ENCODE assay signal across 17 cellular contexts in genomic region chr16:20887207-20887606, GRCh38.
"Had no signal": no experiment of that assay in that cellular context is flagged by ENCODE, and none has a peak within 500 bp of the region (broad histone marks: within the 10 kb centered on the region; RNA-seq: fewer than 3 reads in every experiment).

No MANE protein-coding gene starts in this region.

- H3K27ac Mint-ChIP-seq: endodermal cell; naive thymus-derived CD4-positive, alpha-beta T cell had no signal

- H3K27ac ChIP-seq: colonic mucosa, ovary, right atrium auricular region, upper lobe of right lung, vagina had no signal

- DNase-seq: colonic mucosa; effector CD4-positive, alpha-beta T cell; endodermal cell; erythroblast; foreskin melanocyte; head of caudate nucleus; hippocampal formation; left colon; naive thymus-derived CD4-positive, alpha-beta T cell; ovary; stimulated activated CD4-positive, alpha-beta T cell treated with anti-CD3 and anti-CD28 coated beads, Interleukin-2, amount 100 ng/mL, for 48 hours; stimulated activated naive CD8-positive, alpha-beta T cell treated with anti-CD3 and anti-CD28 coated beads, Interleukin-15, Interleukin-2, amounts not matched to agents 100 U/mL and 50 U/mL, for 24 hours; tibial artery; upper lobe of right lung had no signal

- ATAC-seq: left colon; naive thymus-derived CD4-positive, alpha-beta T cell; stimulated activated naive CD8-positive, alpha-beta T cell treated with anti-CD3 and anti-CD28 coated beads, Interleukin-15, Interleukin-2, amounts not matched to agents 100 U/mL and 50 U/mL, for 24 hours; upper lobe of right lung had no signal

- H3K9me3 Mint-ChIP-seq: endodermal cell had no signal

- H3K27me3 ChIP-seq: colonic mucosa, ovary, right atrium auricular region, tibial artery, upper lobe of right lung, vagina had no signal

- H3K36me3 ChIP-seq: colonic mucosa, ovary had no signal

- H3K4me3 ChIP-seq: colonic mucosa, ovary, right atrium auricular region, smooth muscle cell, tibial artery, upper lobe of right lung, vagina had no signal

- H3K4me3 Mint-ChIP-seq: endodermal cell; naive thymus-derived CD4-positive, alpha-beta T cell had no signal

- H3K4me2 ChIP-seq: smooth muscle cell had no signal

- H3K9me3 ChIP-seq: colonic mucosa, ovary, right atrium auricular region, tibial artery, upper lobe of right lung, vagina had no signal

- H3K27me3 Mint-ChIP-seq: naive thymus-derived CD4-positive, alpha-beta T cell had no signal
